8 cellular contexts compared by ENCODE assay signal in the genomic region with DNA sequence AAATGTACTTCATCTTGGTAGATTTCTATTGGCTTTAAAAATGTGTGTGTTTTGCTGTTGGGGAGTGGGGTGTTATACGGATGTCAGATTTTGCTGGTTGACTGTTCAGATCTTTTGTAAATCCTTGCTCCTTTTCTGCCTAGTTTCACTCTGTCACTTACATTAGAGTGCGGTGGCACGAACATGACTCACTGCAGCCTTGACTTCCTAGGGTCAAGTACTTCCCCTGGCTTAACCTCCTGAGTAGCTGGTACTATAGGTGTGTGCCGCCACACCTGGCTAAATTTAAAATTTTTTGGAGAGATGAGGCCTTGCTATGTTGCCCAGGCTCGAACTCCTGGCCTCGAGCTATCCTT. TPM values are rescaled to one million over a fixed set of nuclear protein-coding genes. Genes with fewer than 3 reads are reported as not detected.
DNase-seq lines count a peak whose midpoint lies in the region; ATAC-seq and TF ChIP-seq lines count a peak whose summit lies in the region.
"Not testable (repeated sequence)": the region's sequence is repeated elsewhere in the genome, so short reads cannot be mapped to it uniquely, and the experiment has no call there.

No MANE protein-coding gene starts in this region.

- POLR2A ChIA-PET in BJ (lab: Charles Lee) = not testable (repeated sequence)

- H3K27me3 ChIP-seq in BJ (ENCODE audit: control insufficient read depth, insufficient read depth, low read length); HUES6 (ENCODE audit: control insufficient read depth, insufficient read depth, low read length); adrenal gland; kidney epithelial cell (ENCODE audit: control insufficient read depth, insufficient read depth, low read length); neuron (ENCODE audit: insufficient read depth, low read length); subcutaneous abdominal adipose tissue (ENCODE audit: control insufficient read depth in 5 of 5, insufficient read depth in 4 of 5, low read length in 5 of 5): not testable (repeated sequence)

- intact Hi-C loops in adrenal gland (cut with DNase I) = not testable (repeated sequence)

- H3K4me3 ChIP-seq in BJ (ENCODE audit: low read depth, low read length) (peak overlapping the region; percentile 71), HUES6 (ENCODE audit: low read depth, low read length) (peak overlapping the region; percentile 79), adrenal gland (peak overlapping the region in 3 of 4 donors; percentile 57 to 97 (median 83)), epithelial cell of esophagus (ENCODE audit: low read length) (peak overlapping the region; percentile 67), kidney epithelial cell (ENCODE audit: low read depth, low read length) (peak overlapping the region; percentile 74), neuron (ENCODE audit: low read length) (peak overlapping the region; percentile 65), subcutaneous abdominal adipose tissue (ENCODE audit: low read depth in 1 of 5, low read length in 5 of 5) (peak overlapping the region; percentile 48 to 77 (median 73))

- CTCF ChIA-PET in BJ (lab: Yijun Ruan, JAX) = not testable (repeated sequence)

- not testable (repeated sequence) for H3K27ac ChIP-seq in HUES6 (ENCODE audit: low read depth, low read length); subcutaneous abdominal adipose tissue (ENCODE audit: low read depth, low read length)
- peak overlapping the region in 1 of 5 donors; percentile 84 for H3K27ac ChIP-seq in adrenal gland

- not testable (repeated sequence) for H3K9me3 ChIP-seq in HUES6 (ENCODE audit: control insufficient read depth, insufficient read depth, low read depth, low read length); T-helper 17 cell (ENCODE audit: control insufficient read depth, low read length, poor library complexity, severe bottlenecking); adrenal gland (replicated peaks in 1 of 3); neuron (ENCODE audit: low read length); subcutaneous abdominal adipose tissue (ENCODE audit: control insufficient read depth in 5 of 5, low read length in 5 of 5)

- not testable (repeated sequence) for TF ChIP-seq POLR2A in adrenal gland (IDR thresholded peaks at IDR 0.05)

- H3K4me1 Mint-ChIP-seq in T-helper 17 cell = peaks cover 17% of the 10 kb centered on the region

- ATAC-seq in T-helper 17 cell = not testable (repeated sequence)

- H3K4me3 Mint-ChIP-seq in T-helper 17 cell = peak overlapping the region; percentile 91

- not testable (repeated sequence) for H3K27ac Mint-ChIP-seq in T-helper 17 cell

- H3K9ac ChIP-seq in HUES6 (ENCODE audit: low read length) = peak overlapping the region; percentile 83
- H3K9ac ChIP-seq in subcutaneous abdominal adipose tissue (ENCODE audit: low read length in 5 of 5) = peak overlapping the region in 4 of 5 donors; percentile 43 to 87 (median 86)

- not testable (repeated sequence) for DNase-seq in BJ (ENCODE audit: low read depth); T-helper 17 cell; epithelial cell of esophagus (ENCODE audit: low read depth); kidney epithelial cell (ENCODE audit: low read depth)
- peak in 1 of 7 donors; percentile 32 for DNase-seq in adrenal gland

- peak overlapping the region; percentile 72 for H2AFZ ChIP-seq in neuron (ENCODE audit: low read depth, low read length)

- TF ChIP-seq CTCF in BJ (IDR thresholded peaks at IDR 0.05; ENCODE audit: insufficient read depth, low read depth, low read length); adrenal gland (IDR thresholded peaks at IDR 0.05); epithelial cell of esophagus (IDR thresholded peaks at IDR 0.05; ENCODE audit: insufficient read depth, low read depth, low read length, missing control alignments); kidney epithelial cell (IDR thresholded peaks at IDR 0.05; ENCODE audit: insufficient read depth, low read length, poor library complexity, severe bottlenecking): not testable (repeated sequence)

- not testable (repeated sequence) for H3K4me1 ChIP-seq in HUES6 (ENCODE audit: control insufficient read depth, insufficient read depth, low read length); adrenal gland (replicated peaks in 1 of 2); neuron (ENCODE audit: insufficient read depth, low read length); subcutaneous abdominal adipose tissue (ENCODE audit: control insufficient read depth in 5 of 5, insufficient read depth in 5 of 5, low read length in 5 of 5)

- 0 to 29% (median 18%) methylated on average over 1 to 4 of the region's 6 CpGs for WGBS in adrenal gland, 4 donors

- not testable (repeated sequence) for H3K36me3 ChIP-seq in BJ (ENCODE audit: control insufficient read depth, insufficient read depth, low read length); HUES6 (ENCODE audit: control insufficient read depth, insufficient read depth, low read length); adrenal gland (replicated peaks in 1 of 2); kidney epithelial cell (ENCODE audit: control insufficient read depth, insufficient read depth, low read length); neuron (ENCODE audit: insufficient read depth, low read length); subcutaneous abdominal adipose tissue (ENCODE audit: control insufficient read depth in 5 of 5, insufficient read depth in 5 of 5, low read length in 5 of 5)

- H3K36me3 Mint-ChIP-seq in T-helper 17 cell (ENCODE audit: low read depth) = not testable (repeated sequence)

- H3K27me3 Mint-ChIP-seq in T-helper 17 cell = not testable (repeated sequence)

RNA-seq across cellular contexts. Expression of a gene that starts 54.0 kb away (rescaled TPM):
- polyA plus RNA-seq in BJ (2011; rRNA removed) (not detected in 2 replicates), adrenal gland (not detected)
- polyA minus RNA-seq in BJ (2011; rRNA and poly(A)+ RNA removed) = not detected in 2 replicates
- total RNA-seq in T-helper 17 cell (not detected), adrenal gland (not detected), kidney epithelial cell (not detected in 2 replicates)
